Comparison of ENCODE assay signal across 17 cellular contexts in the genomic region with DNA sequence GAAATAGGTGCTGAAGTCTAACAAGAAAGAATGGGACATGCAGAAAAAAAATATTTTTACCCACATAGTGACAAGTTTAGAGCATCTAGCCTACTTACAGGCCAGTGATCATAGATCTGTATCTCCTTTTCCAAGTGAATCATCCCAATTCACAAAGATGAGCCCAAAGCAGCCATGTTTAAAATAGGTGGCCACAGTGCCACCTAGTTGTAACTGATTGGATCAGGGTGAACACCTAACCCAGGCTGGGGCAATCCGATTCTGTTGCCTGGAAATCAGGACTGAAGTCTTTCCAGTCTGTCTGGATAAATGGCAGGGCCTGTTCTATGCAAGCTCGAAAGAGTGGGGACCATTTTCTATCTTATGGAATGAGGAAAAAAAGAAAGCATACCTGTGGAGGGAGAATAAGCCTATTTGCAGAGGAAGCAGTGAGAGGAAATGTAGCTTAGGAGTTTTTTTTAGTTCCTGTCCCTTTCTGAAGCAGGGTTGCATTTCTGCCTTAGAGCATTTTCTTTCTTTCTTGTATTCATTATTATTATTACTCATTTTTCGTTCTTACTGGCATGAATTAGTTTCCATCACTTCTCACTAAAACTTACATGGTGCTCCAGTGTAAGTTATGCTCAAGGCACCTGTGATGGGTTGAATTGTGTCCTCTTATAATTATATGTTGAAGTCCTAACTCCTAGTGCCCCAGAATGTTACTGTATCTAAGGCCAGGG.
DNase-seq lines count a peak whose midpoint lies in the region; ATAC-seq and TF ChIP-seq lines count a peak whose summit lies in the region.
"Had no signal": no experiment of that assay in that cellular context is flagged by ENCODE, and none has a peak within 500 bp of the region (broad histone marks: within the 10 kb centered on the region; RNA-seq: fewer than 3 reads in every experiment).

No MANE protein-coding gene starts in this region.

- H3K27me3 Mint-ChIP-seq in WTC11 (ENCODE audit: low read depth): peaks cover 18% of the 10 kb centered on the region
- peaks cover 3% of the 10 kb centered on the region for H3K27me3 Mint-ChIP-seq in type B pancreatic cell
- H3K27me3 Mint-ChIP-seq: activated naive CD4-positive, alpha-beta T cell treated with anti-CD3 and anti-CD28 coated beads, Interleukin-2, amount 10 ng/mL, durations not matched to agents 7 days and 5 days had no signal

- no peaks in the 10 kb centered on the region for H4K20me1 ChIP-seq in neural cell (ENCODE audit: insufficient read depth)

- no peaks in the 10 kb centered on the region for H3K9me2 ChIP-seq in neural cell (ENCODE audit: insufficient read depth, low read length)

- H3K9me3 Mint-ChIP-seq in WTC11 (peaks cover 78% of the 10 kb centered on the region), type B pancreatic cell (no peaks in the 10 kb centered on the region)
- H3K9me3 Mint-ChIP-seq: activated naive CD4-positive, alpha-beta T cell treated with anti-CD3 and anti-CD28 coated beads, Interleukin-2, amount 10 ng/mL, durations not matched to agents 7 days and 5 days had no signal

- H3F3A ChIP-seq in neural cell (ENCODE audit: insufficient read depth, low read length, poor library complexity, severe bottlenecking): no peaks in the 10 kb centered on the region

- no peaks in the 10 kb centered on the region for H3K27me3 ChIP-seq in neural cell (ENCODE audit: insufficient read depth, low read depth, low read length)

- POLR2A ChIA-PET in WTC11 (lab: Charles Lee): no interaction called here

- no peak overlapping the region for H3K4me3 ChIP-seq in neural cell (ENCODE audit: low read length)

- H3K4me3 Mint-ChIP-seq in WTC11 (no peak overlapping the region), type B pancreatic cell (no peak overlapping the region)
- H3K4me3 Mint-ChIP-seq: activated naive CD4-positive, alpha-beta T cell treated with anti-CD3 and anti-CD28 coated beads, Interleukin-2, amount 10 ng/mL, durations not matched to agents 7 days and 5 days had no signal

- no peak overlapping the region for H3K27ac ChIP-seq in neural cell (ENCODE audit: low read length)

- H2AFZ ChIP-seq in neural cell (ENCODE audit: low read depth, low read length): no peak overlapping the region

- DNase-seq in NCI-H748 (lab: John Stamatoyannopoulos, UW; ENCODE audit: unreplicated experiment) (peak; percentile 29), NCI-H748 treated with DMSO at 0.1 percent for 48 hours (lab: John Stamatoyannopoulos, UW) (no peak), WTC11 (ENCODE audit: low spot score) (no peak), type B pancreatic cell (ENCODE audit: extremely low spot score, unreplicated experiment) (no peak)
- no peak for DNase-seq in central memory CD4-positive, alpha-beta T cell
- DNase-seq: activated CD8-positive, alpha-beta memory T cell treated with anti-CD3 and anti-CD28 coated beads for 24 hours; activated naive CD4-positive, alpha-beta T cell treated with anti-CD3 and anti-CD28 coated beads, Interleukin-2, amount 10 ng/mL, durations not matched to agents 7 days and 5 days; Calu3; midbrain; NCI-H1048; NCI-H510A; posterior cingulate gyrus; stimulated activated CD8-positive, alpha-beta memory T cell treated with anti-CD3 and anti-CD28 coated beads, Interleukin-4, amount 100 ng/mL, for 48 hours had no signal

- peak; percentile 44 for ATAC-seq in HG02885 (IDR thresholded peaks at IDR 0.05; ENCODE audit: poor library complexity, unreplicated experiment)
- ATAC-seq in WTC11: peak; percentile 39; the same call in 1 of the 2 replicates
- ATAC-seq in GM21515 (IDR thresholded peaks at IDR 0.05; ENCODE audit: unreplicated experiment): no peak
- ATAC-seq: Right ventricle myocardium inferior had no signal

- H3K9me3 ChIP-seq in neural cell (ENCODE audit: low read length): no peaks in the 10 kb centered on the region

- no peak overlapping the region for H3K4me2 ChIP-seq in neural cell (ENCODE audit: low read length)

- TF ChIP-seq CTCF in WTC11 (IDR thresholded peaks at IDR 0.05) (no peak), neural cell (IDR thresholded peaks at IDR 0.05; ENCODE audit: poor library complexity, severe bottlenecking) (peak; percentile 19), type B pancreatic cell (conservative IDR thresholded peaks at IDR 0.05) (no peak)

- H3K27ac Mint-ChIP-seq in WTC11 (no peak overlapping the region), type B pancreatic cell (no peak overlapping the region)
- H3K27ac Mint-ChIP-seq: activated naive CD4-positive, alpha-beta T cell treated with anti-CD3 and anti-CD28 coated beads, Interleukin-2, amount 10 ng/mL, durations not matched to agents 7 days and 5 days had no signal

- no peak for TF ChIP-seq RAD21 in neural cell (conservative IDR thresholded peaks at IDR 0.05)

- TF ChIP-seq EP300 in neural cell (conservative IDR thresholded peaks at IDR 0.05; ENCODE audit: poor library complexity, severe bottlenecking): no peak

- H3K4me1 Mint-ChIP-seq in WTC11: no peaks in the 10 kb centered on the region
- peaks cover 6% of the 10 kb centered on the region for H3K4me1 Mint-ChIP-seq in type B pancreatic cell (ENCODE audit: unreplicated experiment)
- H3K4me1 Mint-ChIP-seq: activated naive CD4-positive, alpha-beta T cell treated with anti-CD3 and anti-CD28 coated beads, Interleukin-2, amount 10 ng/mL, durations not matched to agents 7 days and 5 days had no signal

- no peaks in the 10 kb centered on the region for H3K36me3 ChIP-seq in neural cell (ENCODE audit: insufficient read depth, low read length)

- CTCF ChIA-PET in WTC11 (lab: Charles Lee): interaction anchor here (1.1 to 1.5 kb wide), 2 partner anchors 9 to 36 kb away, joined by 3 to 6 read pairs; no protein-coding TSS in a partner anchor

- H3K79me2 ChIP-seq in neural cell (replicated peaks; ENCODE audit: insufficient read depth, low read length): no peaks in the 10 kb centered on the region

- H3K36me3 Mint-ChIP-seq in WTC11 (peaks cover 64% of the 10 kb centered on the region), type B pancreatic cell (no peaks in the 10 kb centered on the region)
- H3K36me3 Mint-ChIP-seq: activated naive CD4-positive, alpha-beta T cell treated with anti-CD3 and anti-CD28 coated beads, Interleukin-2, amount 10 ng/mL, durations not matched to agents 7 days and 5 days had no signal

- H3K9ac ChIP-seq in neural cell (ENCODE audit: low read length): no peak overlapping the region

TF ChIP-seq in WTC11, 78 proteins besides CTCF, POLR2A, EP300 and RAD21 (continues in another document):
- no peak for TF ChIP-seq EMX1 (CRISPR knock-in tag; IDR thresholded peaks at IDR 0.05)
- no peak for TF ChIP-seq ZNF671 (CRISPR knock-in tag; IDR thresholded peaks at IDR 0.05)
- no peak for TF ChIP-seq CDX4 (CRISPR knock-in tag; IDR thresholded peaks at IDR 0.05; ENCODE audit: borderline replicate concordance)

TF ChIP-seq in neural cell, 6 proteins besides CTCF, POLR2A, EP300 and RAD21:
- no peak for TF ChIP-seq EZH2 (IDR thresholded peaks at IDR 0.05; ENCODE audit: borderline replicate concordance, insufficient read depth, low read length, poor library complexity, severe bottlenecking)
